ENCODE assay signal across 8 cellular contexts in the genomic region with DNA sequence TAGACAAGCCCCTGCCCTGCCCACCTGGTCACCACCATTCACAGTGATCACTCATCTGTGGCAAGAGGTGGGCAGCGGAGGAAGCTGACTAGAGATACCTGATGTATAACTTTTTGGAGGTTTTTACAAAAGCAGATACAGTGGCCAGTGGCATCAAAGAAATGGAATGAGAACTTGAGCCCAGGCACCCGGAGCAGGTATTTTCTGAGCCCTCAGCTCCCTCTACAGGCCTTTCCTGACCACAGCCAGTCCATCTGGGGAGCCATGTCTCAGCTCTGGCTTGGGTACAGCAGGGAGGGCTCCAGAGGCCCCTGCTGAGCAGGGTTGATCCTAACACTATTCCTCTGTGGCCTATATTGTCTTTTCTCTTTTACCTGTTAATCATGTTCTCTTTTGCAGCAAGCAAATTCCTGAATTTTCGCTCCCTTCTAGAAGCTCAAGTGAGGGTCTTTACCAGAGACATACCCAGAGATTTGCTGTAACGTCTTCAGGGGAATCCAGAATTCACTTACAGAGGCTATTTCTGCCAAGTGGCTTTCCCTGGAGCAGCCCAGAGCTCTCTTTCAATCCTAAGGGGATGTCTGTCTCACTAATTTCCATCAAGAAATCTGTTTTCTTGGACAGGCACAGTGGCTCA. TPM values are rescaled to one million over a fixed set of nuclear protein-coding genes. Genes with fewer than 3 reads are reported as not detected.
DNase-seq lines count a peak whose midpoint lies in the region; ATAC-seq and TF ChIP-seq lines count a peak whose summit lies in the region.

No MANE protein-coding gene starts in this region.

- ATAC-seq in HG03097 (IDR thresholded peaks at IDR 0.05; ENCODE audit: low FRiP score, unreplicated experiment) (no peak), GM19463 (IDR thresholded peaks at IDR 0.05; ENCODE audit: unreplicated experiment) (no peak)

- H3K36me3 ChIP-seq in adrenal gland (replicated peaks in 1 of 2) = peaks cover 0 to 11% of the 10 kb centered on the region in 2 donors
- H3K36me3 ChIP-seq in spleen = peaks cover 0 to 43% (median 20%) of the 10 kb centered on the region in 6 donors

- H3K4me1 ChIP-seq in adrenal gland (replicated peaks in 1 of 2) (no peaks in the 10 kb centered on the region), spleen (peaks cover 0 to 6% (median 0%) of the 10 kb centered on the region in 6 donors)

- H3K27me3 Mint-ChIP-seq in CD14-positive monocyte (ENCODE audit: low read depth in 3 of 3) = peaks cover 0 to 3% (median 0%) of the 10 kb centered on the region in 3 donors

- 44 to 81% (median 57%) methylated on average over 4 of the region's 4 CpGs for WGBS in adrenal gland, 4 donors
- WGBS in spleen, 5 donors = 36 to 71% (median 51%) methylated on average over 4 of the region's 4 CpGs

- peak overlapping the region in 2 of 7 donors; percentile 57 to 58 for H3K27ac Mint-ChIP-seq in CD14-positive monocyte

- H3K27me3 ChIP-seq in adrenal gland = no peaks in the 10 kb centered on the region
- H3K27me3 ChIP-seq in spleen (replicated peaks in 1 of 7) = no peaks in the 10 kb centered on the region

- H3K9me3 Mint-ChIP-seq in CD14-positive monocyte = peaks cover 0 to 4% (median 2%) of the 10 kb centered on the region in 7 donors

- TF ChIP-seq POLR2A in adrenal gland (IDR thresholded peaks at IDR 0.05) = no peak
- no peak for TF ChIP-seq POLR2A in spleen (IDR thresholded peaks at IDR 0.05)

- intact Hi-C loops in CD14-positive monocyte (cut with micrococcal nuclease) = loop anchor here (2.0 to 10.0 kb wide), 3 partner anchors 84 to 177 kb away; no protein-coding TSS in a partner anchor
- intact Hi-C loops in adrenal gland (cut with DNase I) = loop anchor here (5.0 to 10.0 kb wide), 4 partner anchors 89 to 184 kb away; no protein-coding TSS in a partner anchor
- intact Hi-C loops in spleen (cut with DNase I; ENCODE audit: low total_unique reads) = loop anchor here (5.0 to 10.0 kb wide), 2 partner anchors 89 to 177 kb away; no protein-coding TSS in a partner anchor

- peaks cover 9 to 24% of the 10 kb centered on the region in 2 donors for H3K36me3 Mint-ChIP-seq in CD14-positive monocyte

- peak; percentile 65 for DNase-seq in CD14-positive monocyte (ENCODE audit: low spot score)
- peak; percentile 76 for DNase-seq in GM19238 (ENCODE audit: insufficient read length, low spot score)
- DNase-seq in NCI-H2227 (lab: John Stamatoyannopoulos, UW; ENCODE audit: unreplicated experiment) = peak; percentile 51
- DNase-seq in adrenal gland = peak in 5 of 7 donors; percentile 40 to 66 (median 50)
- DNase-seq in hippocampal formation (lab: John Stamatoyannopoulos, UW) = peak; percentile 13 to 16
- DNase-seq in spleen = no peak

- H3K4me1 Mint-ChIP-seq in CD14-positive monocyte = peaks cover 10% of the 10 kb centered on the region

- peak; percentile 84 for TF ChIP-seq CTCF in CD14-positive monocyte (IDR thresholded peaks at IDR 0.05)
- TF ChIP-seq CTCF in adrenal gland (IDR thresholded peaks at IDR 0.05) = peak; percentile 13 to 61 (median 44)
- TF ChIP-seq CTCF in spleen (IDR thresholded peaks at IDR 0.05 in 8 of 11, conservative IDR thresholded peaks at IDR 0.05 in 3 of 11) = peak in 10 of 11 experiments; percentile 14 to 77 (median 57)

- H3K9me3 ChIP-seq in adrenal gland (replicated peaks in 1 of 3) (no peaks in the 10 kb centered on the region), spleen (no peaks in the 10 kb centered on the region)

- H3K4me3 Mint-ChIP-seq in CD14-positive monocyte = no peak overlapping the region

- H3K27ac ChIP-seq in adrenal gland = no peak overlapping the region
- H3K27ac ChIP-seq in spleen = no peak overlapping the region

- H3K4me3 ChIP-seq in adrenal gland = no peak overlapping the region
- no peak overlapping the region for H3K4me3 ChIP-seq in spleen

RNA-seq across cellular contexts. Expression of gene GPR157, which starts 27.3 kb away (rescaled TPM):
- 1 to 10 TPM in 1 of 2 donors, under 1 TPM in 1; 0.56 to 1.1 TPM for polyA plus RNA-seq in CD14-positive monocyte
- 10 to 100 TPM in 4 of 8 donors, 1 to 10 TPM in 4; 5.0 to 16.8 (median 9.8) TPM for total RNA-seq in adrenal gland
- 1 to 10 TPM; 2.0 to 6.7 (median 2.9) TPM for polyA plus RNA-seq in adrenal gland
- 10 to 100 TPM in 1 of 7 donors, 1 to 10 TPM in 6; 5.7 to 10.5 (median 6.8) TPM for total RNA-seq in spleen
- 1 to 10 TPM; 1.2 to 2.8 (median 1.5) TPM for polyA plus RNA-seq in spleen

RNA-seq across cellular contexts. Expression of gene SLC2A5, which starts 32.2 kb away (rescaled TPM):
- 1 to 10 TPM in 1 of 2 donors, under 1 TPM in 1; 0.75 to 1.3 TPM for polyA plus RNA-seq in CD14-positive monocyte
- total RNA-seq in adrenal gland = 10 to 100 TPM in 5 of 8 donors, 1 to 10 TPM in 3; 1.1 to 29.9 (median 14.9) TPM
- polyA plus RNA-seq in adrenal gland = 1 to 10 TPM; 2.4 to 5.7 (median 2.8) TPM
- 10 to 100 TPM in 1 of 7 donors, 1 to 10 TPM in 6; 5.3 to 23.6 (median 8.4) TPM for total RNA-seq in spleen
- 1 to 10 TPM; 2.9 to 4.6 (median 3.2) TPM for polyA plus RNA-seq in spleen
